9 cellular contexts compared by ENCODE assay signal in the genomic region with DNA sequence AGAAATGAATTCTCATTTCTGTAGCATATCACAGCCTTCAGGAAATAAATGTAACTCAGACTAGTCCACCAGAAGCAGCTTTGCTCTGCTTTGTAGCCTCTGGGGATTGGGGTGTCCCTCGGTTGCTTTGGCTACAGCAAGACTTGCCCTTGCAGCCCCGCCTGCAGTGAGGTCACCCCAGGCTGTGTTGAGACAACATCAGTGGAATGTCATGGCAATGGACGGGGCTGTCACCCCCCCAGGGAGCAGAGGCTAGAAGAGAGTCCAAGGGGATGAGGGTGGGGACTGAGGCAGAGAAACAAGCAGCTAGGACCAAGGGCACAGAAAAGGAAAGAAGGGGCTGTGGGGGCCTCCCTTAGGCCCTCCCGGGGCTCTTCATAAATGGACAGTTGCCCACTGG. TPM values are rescaled to one million over a fixed set of nuclear protein-coding genes. Genes with fewer than 3 reads are reported as not detected.
DNase-seq lines count a peak whose midpoint lies in the region; ATAC-seq and TF ChIP-seq lines count a peak whose summit lies in the region.
"Had no signal": no experiment of that assay in that cellular context is flagged by ENCODE, and none has a peak within 500 bp of the region (broad histone marks: within the 10 kb centered on the region; RNA-seq: fewer than 3 reads in every experiment).

No MANE protein-coding gene starts in this region.

- H3K36me3 Mint-ChIP-seq in T-helper 17 cell (ENCODE audit: low read depth): peaks cover 2% of the 10 kb centered on the region

- H3K27me3 Mint-ChIP-seq in T-helper 17 cell: peaks cover 4% of the 10 kb centered on the region

- peaks cover 4 to 7% of the 10 kb centered on the region in 2 donors for H3K4me1 ChIP-seq in mucosa of rectum (ENCODE audit: control insufficient read depth in 2 of 2, insufficient read depth in 2 of 2, low read length in 2 of 2)
- H3K4me1 ChIP-seq in effector memory CD4-positive, alpha-beta T cell (ENCODE audit: control insufficient read depth, insufficient read depth, low read length, poor library complexity, severe bottlenecking): no peaks in the 10 kb centered on the region

- no peak for ATAC-seq in T-helper 17 cell

- no peaks in the 10 kb centered on the region for H3K27me3 ChIP-seq in mucosa of rectum (ENCODE audit: control insufficient read depth in 2 of 2, insufficient read depth in 2 of 2, low read length in 2 of 2)
- no peaks in the 10 kb centered on the region for H3K27me3 ChIP-seq in effector memory CD4-positive, alpha-beta T cell (replicated peaks; ENCODE audit: control insufficient read depth, insufficient read depth, low read length, poor library complexity, severe bottlenecking)

- H3K27ac Mint-ChIP-seq in T-helper 17 cell: peak overlapping the region; percentile 41

- H3K4me3 ChIP-seq in fibroblast of mammary gland (ENCODE audit: control insufficient read depth, low read depth, low read length): no peak overlapping the region
- H3K4me3 ChIP-seq in mucosa of rectum (ENCODE audit: low read length in 2 of 2): peak overlapping the region; percentile 53 to 61
- H3K4me3 ChIP-seq in effector memory CD4-positive, alpha-beta T cell (ENCODE audit: insufficient read depth, low read depth, low read length, poor library complexity, severe bottlenecking): no peak overlapping the region

- peaks cover 7% of the 10 kb centered on the region for H3K4me1 Mint-ChIP-seq in T-helper 17 cell

- H3K27ac ChIP-seq in mucosa of rectum (ENCODE audit: low read depth in 2 of 2, low read length in 2 of 2): peak overlapping the region; percentile 53 to 66
- no peak overlapping the region for H3K27ac ChIP-seq in effector memory CD4-positive, alpha-beta T cell (ENCODE audit: insufficient read depth, low read length, poor library complexity, severe bottlenecking)

- no peak overlapping the region for H3K4me3 Mint-ChIP-seq in T-helper 17 cell

- no peak for TF ChIP-seq CTCF in fibroblast of mammary gland (conservative IDR thresholded peaks at IDR 0.05; ENCODE audit: control insufficient read depth, insufficient read depth, low read depth, low read length)

- H3K36me3 ChIP-seq in mucosa of rectum (ENCODE audit: control insufficient read depth in 2 of 2, insufficient read depth in 2 of 2, low read length in 2 of 2): no peaks in the 10 kb centered on the region
- no peaks in the 10 kb centered on the region for H3K36me3 ChIP-seq in effector memory CD4-positive, alpha-beta T cell (ENCODE audit: control insufficient read depth, insufficient read depth, low read length)

- no peaks in the 10 kb centered on the region for H3K9me3 ChIP-seq in T-helper 17 cell (ENCODE audit: control insufficient read depth, low read length, poor library complexity, severe bottlenecking)
- no peaks in the 10 kb centered on the region for H3K9me3 ChIP-seq in mucosa of rectum (ENCODE audit: control insufficient read depth in 2 of 2, low read length in 2 of 2)
- H3K9me3 ChIP-seq in effector memory CD4-positive, alpha-beta T cell (ENCODE audit: control insufficient read depth, low read length): no peaks in the 10 kb centered on the region

- no peak overlapping the region for H3K9ac ChIP-seq in mucosa of rectum (ENCODE audit: low read depth in 1 of 2, low read length in 2 of 2)

- no peak for DNase-seq in T-helper 17 cell
- peak; percentile 66 for DNase-seq in fibroblast of mammary gland (ENCODE audit: low read depth)
- DNase-seq in ureter (ENCODE audit: low spot score): peak; percentile 72
- DNase-seq in T-helper 1 cell: no peak
- no peak for DNase-seq in mucosa of gallbladder (ENCODE audit: low spot score)
- DNase-seq in effector memory CD4-positive, alpha-beta T cell: no peak
- DNase-seq: activated T-cell treated with anti-CD3 and anti-CD28 coated beads, Interleukin-2, amount 50 U/mL, for 48 hours; NCI-H446 had no signal

RNA-seq across cellular contexts. Expression of a gene that starts 0.9 kb away (rescaled TPM):
- total RNA-seq in T-helper 17 cell: under 1 TPM in 1 of 2 donors, not detected in 1; 0.99 TPM
- total RNA-seq in ureter: 58.9 TPM
- 42.9 TPM for total RNA-seq in mucosa of gallbladder

RNA-seq across cellular contexts. Expression of a gene that starts 50.9 kb away (rescaled TPM):
- total RNA-seq in T-helper 17 cell (10 to 100 TPM; 36.5 to 36.9 TPM), ureter (62.1 TPM), mucosa of gallbladder (24.7 TPM)

RNA-seq across cellular contexts. Expression of a gene that starts 51.0 kb away (rescaled TPM):
- total RNA-seq in T-helper 17 cell (10 to 100 TPM; 43.5 to 51.4 TPM), ureter (151 TPM), mucosa of gallbladder (72.4 TPM)

Comparison
In these comparisons a context has a peak if more than half of its experiments do, and no peak if none do; other contexts are left out.
1. DNase-seq: peak in fibroblast of mammary gland (single experiment) and ureter (single experiment); none in T-helper 17 cell (0 of 3), T-helper 1 cell (0 of 5), mucosa of gallbladder (single experiment) and effector memory CD4-positive, alpha-beta T cell (0 of 3).
2. H3K4me3 ChIP-seq: peak in mucosa of rectum (2 of 2); none in fibroblast of mammary gland (single experiment) and effector memory CD4-positive, alpha-beta T cell (single experiment).
3. RNA of a gene that starts 0.9 kb away (total RNA-seq): 58.9 TPM in ureter (single experiment) and 42.9 TPM in mucosa of gallbladder (single experiment); 0.99 TPM in T-helper 17 cell; every median in the first group is over 10 times any median in the second.